Comparison of ENCODE assay signal across 11 cellular contexts in the genomic region with DNA sequence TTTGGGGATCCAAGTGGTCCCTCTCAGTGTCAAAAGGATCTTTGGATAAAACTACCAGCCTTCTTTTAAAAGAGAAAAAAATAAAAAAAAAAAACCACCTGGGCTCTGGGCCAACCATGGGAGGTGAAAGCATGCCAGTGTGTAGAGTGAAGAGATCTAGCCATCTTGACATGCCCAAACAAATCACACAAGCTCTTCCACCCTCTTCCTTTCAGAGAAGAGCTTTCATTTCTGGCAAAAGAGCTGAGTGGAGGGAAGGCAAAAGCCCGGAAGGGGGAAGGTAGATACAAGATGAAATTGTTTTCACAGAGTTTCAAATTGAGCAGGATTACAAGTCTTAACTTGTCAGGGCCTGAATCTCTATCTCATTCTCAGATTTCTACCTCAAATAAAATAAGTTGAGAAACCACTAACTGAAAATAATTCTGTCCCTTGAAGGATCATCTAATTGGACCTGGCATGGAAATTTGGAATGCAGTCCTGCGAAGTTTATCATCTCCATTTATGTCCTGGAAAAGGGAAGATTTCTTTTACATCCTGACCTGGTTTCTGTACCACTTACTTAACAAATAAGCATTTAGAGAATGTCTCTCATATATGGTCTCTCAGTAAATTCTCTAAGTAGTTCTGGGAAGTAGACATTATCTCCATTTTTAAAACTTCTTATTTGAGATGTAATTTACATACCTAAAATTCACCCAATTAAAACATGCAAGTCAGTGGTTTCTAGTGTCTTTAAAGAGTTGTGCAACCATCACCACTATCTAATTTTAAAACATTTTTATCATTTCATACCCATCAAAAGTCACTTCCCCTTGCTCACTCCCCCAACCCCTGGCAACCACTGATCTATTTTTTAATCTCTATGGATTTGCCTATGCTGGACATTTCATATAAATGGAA.
A peak's percentile ranks its signal among the peaks of the same experiment; 100 is the strongest.
DNase-seq lines count a peak whose midpoint lies in the region; ATAC-seq and TF ChIP-seq lines count a peak whose summit lies in the region.
"Had no signal": no experiment of that assay in that cellular context is flagged by ENCODE, and none has a peak within 500 bp of the region (broad histone marks: within the 10 kb centered on the region; RNA-seq: fewer than 3 reads in every experiment).

No MANE protein-coding gene starts in this region.

- H3K27me3 Mint-ChIP-seq in CD14-positive monocyte (ENCODE audit: low read depth in 3 of 3), result peaks cover 0 to 3% (median 0%) of the 10 kb centered on the region in 3 donors
- H3K27me3 Mint-ChIP-seq: CD4-positive, CD25-positive, alpha-beta regulatory T cell had no signal

- H3K4me1 ChIP-seq in A673 (ENCODE audit: insufficient read depth, low read length, poor library complexity, severe bottlenecking) (peaks cover 12% of the 10 kb centered on the region), SK-N-SH (ENCODE audit: control insufficient read depth in 1 of 2, insufficient read depth in 2 of 2, low read depth in 1 of 2, low read length in 1 of 2) (peaks cover 0 to 4% of the 10 kb centered on the region in 2 experiments; a peak in 1 of 4 replicates)
- H3K4me1 ChIP-seq: HAP-1 had no signal

- no peak overlapping the region for H3K4me3 ChIP-seq in A673 (ENCODE audit: low read depth, low read length, poor library complexity, severe bottlenecking)
- H3K4me3 ChIP-seq in SK-N-SH (ENCODE audit: low read depth in 2 of 2, low read length in 1 of 2), result no peak overlapping the region; a peak in 1 of 4 replicates
- H3K4me3 ChIP-seq: HAP-1 had no signal

- POLR2A ChIA-PET in A673 (lab: Charles Lee; ENCODE audit: low non-redundant PET) (no interaction called here), SK-N-SH (lab: Yijun Ruan, JAX) (no interaction called here)

- H3K4me2 ChIP-seq in SK-N-SH, result peak overlapping the region; percentile 65

- H3K4me1 Mint-ChIP-seq in CD14-positive monocyte, result peaks cover 11% of the 10 kb centered on the region

- H3K27ac Mint-ChIP-seq in CD14-positive monocyte, result no peak overlapping the region
- H3K27ac Mint-ChIP-seq: CD4-positive, CD25-positive, alpha-beta regulatory T cell had no signal

- H3K9ac ChIP-seq in SK-N-SH, result peak overlapping the region; percentile 1; the same call in 1 of the 2 replicates

- peak overlapping the region; percentile 66; the same call in 1 of the 2 replicates for H2AFZ ChIP-seq in SK-N-SH (ENCODE audit: low read depth)

- H3K27ac ChIP-seq in A673 (ENCODE audit: low read depth, low read length, poor library complexity, severe bottlenecking) (peak overlapping the region; percentile 49), SK-N-SH (ENCODE audit: low read depth in 2 of 2, low read length in 1 of 2) (peak overlapping the region; percentile 79 to 83)

- peaks cover 20% of the 10 kb centered on the region for H3F3A ChIP-seq in SK-N-SH (replicated peaks; ENCODE audit: insufficient read depth)

- WGBS in SK-N-SH (ENCODE audit: low lambda C conversion rate), result 13% methylated on average over 2 of the region's 2 CpGs

- H3K9me2 ChIP-seq in SK-N-SH, result no peaks in the 10 kb centered on the region

- ATAC-seq in GM21360 (IDR thresholded peaks at IDR 0.05; ENCODE audit: unreplicated experiment), result no peak

- intact Hi-C loops in A673 (cut with micrococcal nuclease; ENCODE audit: unreplicated experiment) (no loop called here), CD14-positive monocyte (cut with micrococcal nuclease) (no loop called here)

- no TSS peak for BruUV-seq in A673 (replicated peaks; lab: Mats Ljungman, UMichigan)

- no peak for TF ChIP-seq CTCF in A673 (conservative IDR thresholded peaks at IDR 0.05; ENCODE audit: low read depth, low read length)
- no peak for TF ChIP-seq CTCF in SK-N-SH (IDR thresholded peaks at IDR 0.05)
- TF ChIP-seq CTCF in CD14-positive monocyte (IDR thresholded peaks at IDR 0.05), result no peak

- DNase-seq in A673 (ENCODE audit: low spot score), result peak; percentile 28
- peak; percentile 98 for DNase-seq in HPDE6-E6E7 (ENCODE audit: extremely low spot score)
- DNase-seq in SK-N-SH, result no peak
- peak; percentile 4 for DNase-seq in globus pallidus (ENCODE audit: low spot score)
- no peak for DNase-seq in hippocampal formation (lab: John Stamatoyannopoulos, UW)
- DNase-seq in GM19238 (ENCODE audit: insufficient read length, low spot score), result no peak
- no peak for DNase-seq in CD14-positive monocyte (ENCODE audit: low spot score)
- DNase-seq: CD4-positive, CD25-positive, alpha-beta regulatory T cell; retina had no signal

- H3K4me3 Mint-ChIP-seq in CD14-positive monocyte, result no peak overlapping the region
- H3K4me3 Mint-ChIP-seq: CD4-positive, CD25-positive, alpha-beta regulatory T cell had no signal

- no peaks in the 10 kb centered on the region for H3K79me2 ChIP-seq in SK-N-SH (ENCODE audit: insufficient read depth)

- H3K36me3 Mint-ChIP-seq in CD14-positive monocyte, result peaks cover 40 to 46% of the 10 kb centered on the region in 2 donors

- H3K9me3 Mint-ChIP-seq in CD14-positive monocyte, result no peaks in the 10 kb centered on the region
- H3K9me3 Mint-ChIP-seq: CD4-positive, CD25-positive, alpha-beta regulatory T cell had no signal

- H3K9me3 ChIP-seq in A673 (ENCODE audit: low read depth, low read length, poor library complexity, severe bottlenecking), result no peaks in the 10 kb centered on the region
- no peaks in the 10 kb centered on the region for H3K9me3 ChIP-seq in SK-N-SH
- H3K9me3 ChIP-seq: HAP-1 had no signal

- no peaks in the 10 kb centered on the region for H4K20me1 ChIP-seq in SK-N-SH (ENCODE audit: insufficient read depth)

- H3K27me3 ChIP-seq in A673 (replicated peaks; ENCODE audit: insufficient read depth, low read depth, low read length, poor library complexity) (no peaks in the 10 kb centered on the region), SK-N-SH (ENCODE audit: insufficient read depth) (no peaks in the 10 kb centered on the region)

- TF ChIP-seq RAD21 in SK-N-SH (IDR thresholded peaks at IDR 0.05; ENCODE audit: low read length), result no peak

- peak; percentile 18 to 71; a peak in 3 of 4 replicates for TF ChIP-seq EP300 in SK-N-SH (IDR thresholded peaks at IDR 0.05; ENCODE audit: borderline replicate concordance in 1 of 2, low read depth in 1 of 2, low read length in 1 of 2)

- H3K36me3 ChIP-seq in A673 (ENCODE audit: insufficient read depth, low read length, poor library complexity, severe bottlenecking) (no peaks in the 10 kb centered on the region), SK-N-SH (replicated peaks in 1 of 2; ENCODE audit: control insufficient read depth in 1 of 2, insufficient read depth in 2 of 2, low read length in 1 of 2) (peaks cover 4 to 7% of the 10 kb centered on the region in 2 experiments)
- H3K36me3 ChIP-seq: HAP-1 had no signal

- CTCF ChIA-PET in A673 (lab: Charles Lee) (interaction anchor here (0.6 kb wide), 1 partner anchor 65 kb away, joined by 3 read pairs; no protein-coding TSS in a partner anchor), SK-N-SH (lab: Yijun Ruan, JAX) (interaction anchor here (1.0 to 1.5 kb wide), 3 partner anchors 11 to 136 kb away, joined by 3 to 5 read pairs (median 5); no protein-coding TSS in a partner anchor)

TF ChIP-seq in SK-N-SH, 30 proteins besides CTCF, POLR2A, EP300 and RAD21 (continues in another document):
- TF ChIP-seq GATA2 (CRISPR knock-in tag; IDR thresholded peaks at IDR 0.05) (no peak), SIN3A (IDR thresholded peaks at IDR 0.05; ENCODE audit: borderline replicate concordance, low read depth, low read length) (peak; percentile 28; the same call in 1 of the 2 replicates), MXI1 (IDR thresholded peaks at IDR 0.05; ENCODE audit: low read depth, low read length) (no peak), NFIC (IDR thresholded peaks at IDR 0.05; ENCODE audit: borderline replicate concordance) (peak; percentile 82), TAF1 (IDR thresholded peaks at IDR 0.05; ENCODE audit: borderline replicate concordance, low read depth, low read length) (0 out of 2 replicates have a peak, but pooled peaks have one; percentile 14), ELF1 (IDR thresholded peaks at IDR 0.05) (no peak), RFX5 (IDR thresholded peaks at IDR 0.05; ENCODE audit: low read length) (no peak), FOXJ3 (CRISPR knock-in tag; IDR thresholded peaks at IDR 0.05) (no peak), SMC3 (IDR thresholded peaks at IDR 0.05; ENCODE audit: low read depth, low read length) (no peak), GABPA (IDR thresholded peaks at IDR 0.05; ENCODE audit: low read depth) (no peak), TCF12 (IDR thresholded peaks at IDR 0.05) (peak; percentile 64), POLR2AphosphoS5 (IDR thresholded peaks at IDR 0.05; ENCODE audit: low read depth, low read length) (no peak; the same call in 1 of the 2 replicates)
- TF ChIP-seq, protein P1, sequence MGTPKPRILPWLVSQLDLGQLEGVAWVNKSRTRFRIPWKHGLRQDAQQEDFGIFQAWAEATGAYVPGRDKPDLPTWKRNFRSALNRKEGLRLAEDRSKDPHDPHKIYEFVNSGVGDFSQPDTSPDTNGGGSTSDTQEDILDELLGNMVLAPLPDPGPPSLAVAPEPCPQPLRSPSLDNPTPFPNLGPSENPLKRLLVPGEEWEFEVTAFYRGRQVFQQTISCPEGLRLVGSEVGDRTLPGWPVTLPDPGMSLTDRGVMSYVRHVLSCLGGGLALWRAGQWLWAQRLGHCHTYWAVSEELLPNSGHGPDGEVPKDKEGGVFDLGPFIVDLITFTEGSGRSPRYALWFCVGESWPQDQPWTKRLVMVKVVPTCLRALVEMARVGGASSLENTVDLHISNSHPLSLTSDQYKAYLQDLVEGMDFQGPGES (IDR thresholded peaks at IDR 0.05; ENCODE audit: low read depth, low read length), result no peak
- TF ChIP-seq, protein P2, sequence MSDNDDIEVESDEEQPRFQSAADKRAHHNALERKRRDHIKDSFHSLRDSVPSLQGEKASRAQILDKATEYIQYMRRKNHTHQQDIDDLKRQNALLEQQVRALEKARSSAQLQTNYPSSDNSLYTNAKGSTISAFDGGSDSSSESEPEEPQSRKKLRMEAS (IDR thresholded peaks at IDR 0.05; ENCODE audit: low read depth), result 0 out of 2 replicates have a peak, but pooled peaks have one; percentile 45
- TF ChIP-seq, protein P3, sequence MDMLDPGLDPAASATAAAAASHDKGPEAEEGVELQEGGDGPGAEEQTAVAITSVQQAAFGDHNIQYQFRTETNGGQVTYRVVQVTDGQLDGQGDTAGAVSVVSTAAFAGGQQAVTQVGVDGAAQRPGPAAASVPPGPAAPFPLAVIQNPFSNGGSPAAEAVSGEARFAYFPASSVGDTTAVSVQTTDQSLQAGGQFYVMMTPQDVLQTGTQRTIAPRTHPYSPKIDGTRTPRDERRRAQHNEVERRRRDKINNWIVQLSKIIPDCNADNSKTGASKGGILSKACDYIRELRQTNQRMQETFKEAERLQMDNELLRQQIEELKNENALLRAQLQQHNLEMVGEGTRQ (IDR thresholded peaks at IDR 0.05; ENCODE audit: borderline replicate concordance, low read depth, low read length), result no peak

Comparison
In these comparisons a context has a peak if more than half of its experiments do, and no peak if none do; other contexts are left out.
1. DNase-seq: peak in A673 (single experiment), HPDE6-E6E7 (single experiment) and globus pallidus (single experiment); none in SK-N-SH (single experiment), hippocampal formation (0 of 2), GM19238 (single experiment) and CD14-positive monocyte (single experiment).